8 cellular contexts compared by ENCODE assay signal in the genomic region with DNA sequence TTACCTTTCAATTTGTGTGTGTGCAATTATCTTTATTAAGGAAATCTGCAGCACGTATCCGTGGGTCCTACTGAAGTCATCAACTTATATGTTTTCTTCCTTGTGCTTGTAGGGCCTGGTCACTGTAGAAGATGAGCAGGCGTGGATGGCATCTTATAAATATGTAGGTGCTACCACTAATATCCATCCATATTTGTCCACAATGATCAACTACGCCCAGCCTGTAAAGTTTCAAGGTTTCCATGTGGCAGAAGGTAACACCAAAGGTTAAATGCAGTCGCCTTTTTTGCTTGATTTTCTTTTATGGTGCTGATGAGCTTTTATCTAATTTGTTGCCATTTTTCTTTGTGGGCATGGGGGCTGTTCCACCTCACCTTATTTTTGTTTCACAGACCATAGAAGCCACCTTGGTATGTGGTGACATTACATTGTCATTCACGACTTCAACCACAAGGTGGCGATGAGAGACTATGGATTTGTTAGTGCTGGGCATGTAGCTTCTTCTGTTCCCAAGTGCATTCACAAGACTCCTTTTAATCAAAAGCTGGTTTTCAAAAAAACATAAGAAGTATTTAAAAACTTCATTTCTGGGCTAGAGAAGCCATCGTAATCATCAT.
DNase-seq lines count a peak whose midpoint lies in the region; ATAC-seq and TF ChIP-seq lines count a peak whose summit lies in the region.

No MANE protein-coding gene starts in this region.

- H3K36me3 ChIP-seq in CD4-positive, CD25-positive, alpha-beta regulatory T cell (ENCODE audit: control insufficient read depth, insufficient read depth, low read length) = no peaks in the 10 kb centered on the region
- H3K36me3 ChIP-seq in upper lobe of left lung = peaks cover 0 to 11% (median 0%) of the 10 kb centered on the region in 4 donors

- H3K4me3 ChIP-seq in CD4-positive, CD25-positive, alpha-beta regulatory T cell (ENCODE audit: low read depth, low read length) = no peak overlapping the region
- H3K4me3 ChIP-seq in upper lobe of left lung = no peak overlapping the region

- H3K9me3 Mint-ChIP-seq in CD4-positive, CD25-positive, alpha-beta regulatory T cell = no peaks in the 10 kb centered on the region
- no peaks in the 10 kb centered on the region for H3K9me3 Mint-ChIP-seq in neural crest cell

- no peaks in the 10 kb centered on the region for H3K4me1 ChIP-seq in CD4-positive, CD25-positive, alpha-beta regulatory T cell (ENCODE audit: control insufficient read depth, insufficient read depth, low read length, poor library complexity, severe bottlenecking)
- H3K4me1 ChIP-seq in upper lobe of left lung = no peaks in the 10 kb centered on the region

- no peaks in the 10 kb centered on the region for H3K27me3 ChIP-seq in CD4-positive, CD25-positive, alpha-beta regulatory T cell (ENCODE audit: control insufficient read depth, insufficient read depth, low read length)
- H3K27me3 ChIP-seq in upper lobe of left lung = no peaks in the 10 kb centered on the region

- H3K4me1 Mint-ChIP-seq in CD4-positive, CD25-positive, alpha-beta regulatory T cell = no peaks in the 10 kb centered on the region
- no peaks in the 10 kb centered on the region for H3K4me1 Mint-ChIP-seq in neural crest cell

- H3K36me3 Mint-ChIP-seq in CD4-positive, CD25-positive, alpha-beta regulatory T cell = no peaks in the 10 kb centered on the region
- H3K36me3 Mint-ChIP-seq in neural crest cell (ENCODE audit: low read depth) = peaks cover 5% of the 10 kb centered on the region

- no peak for TF ChIP-seq POLR2A in upper lobe of left lung (IDR thresholded peaks at IDR 0.05)

- no peak overlapping the region for H3K27ac Mint-ChIP-seq in CD4-positive, CD25-positive, alpha-beta regulatory T cell
- no peak overlapping the region for H3K27ac Mint-ChIP-seq in neural crest cell (ENCODE audit: unreplicated experiment)

- H3K27ac ChIP-seq in CD4-positive, CD25-positive, alpha-beta regulatory T cell (ENCODE audit: insufficient read depth, low read length, poor library complexity, severe bottlenecking) = no peak overlapping the region
- H3K27ac ChIP-seq in upper lobe of left lung = no peak overlapping the region

- ATAC-seq in CD4-positive, CD25-positive, alpha-beta regulatory T cell (ENCODE audit: low read depth in 2 of 2) = no peak
- peak; percentile 51 for ATAC-seq in GM18867 (IDR thresholded peaks at IDR 0.05; ENCODE audit: unreplicated experiment)
- peak; percentile 75 for ATAC-seq in HG03135 (IDR thresholded peaks at IDR 0.05; ENCODE audit: unreplicated experiment)
- peak in 1 of 2 donors; percentile 88 for ATAC-seq in upper lobe of left lung (ENCODE audit: low FRiP score in 2 of 2)

- H3K9me3 ChIP-seq in CD4-positive, CD25-positive, alpha-beta regulatory T cell (ENCODE audit: control insufficient read depth in 2 of 2, low read length in 2 of 2) = no peaks in the 10 kb centered on the region
- H3K9me3 ChIP-seq in upper lobe of left lung = no peaks in the 10 kb centered on the region

- WGBS in upper lobe of left lung, 2 donors = 47 to 49% methylated on average over 8 of the region's 8 CpGs

- TF ChIP-seq EP300 in upper lobe of left lung (IDR thresholded peaks at IDR 0.05) = no peak

- DNase-seq in CD4-positive, CD25-positive, alpha-beta regulatory T cell = peak in 2 of 3 donors; percentile 15 to 54
- DNase-seq in NCI-H345 treated with DMSO at 0.1 percent for 48 hours (lab: John Stamatoyannopoulos, UW; ENCODE audit: unreplicated experiment) (peak; percentile 60), fibroblast of gingiva (ENCODE audit: low read depth) (peak; percentile 72), neural crest cell (ENCODE audit: low read depth, low spot score) (peak; percentile 70), upper lobe of left lung (peak in 1 of 2 donors; percentile 55)
- peak; percentile 47 to 55 for DNase-seq in activated CD4-positive, alpha-beta T cell treated with anti-CD3 and anti-CD28 coated beads, Interleukin-2, amount 50 U/mL, for 48 hours

- H3K4me3 Mint-ChIP-seq in CD4-positive, CD25-positive, alpha-beta regulatory T cell = no peak overlapping the region
- H3K4me3 Mint-ChIP-seq in neural crest cell = no peak overlapping the region

- peak; percentile 91 for TF ChIP-seq CTCF in neural crest cell (conservative IDR thresholded peaks at IDR 0.05)
- peak; percentile 66 to 82 (median 80) for TF ChIP-seq CTCF in upper lobe of left lung (IDR thresholded peaks at IDR 0.05)

- H3K27me3 Mint-ChIP-seq in CD4-positive, CD25-positive, alpha-beta regulatory T cell = no peaks in the 10 kb centered on the region
- no peaks in the 10 kb centered on the region for H3K27me3 Mint-ChIP-seq in neural crest cell (ENCODE audit: low read depth)

Comparison
In these comparisons a context has a peak if more than half of its experiments do, and no peak if none do; other contexts are left out.
1. ATAC-seq: peak in GM18867 (single experiment) and HG03135 (single experiment); none in CD4-positive, CD25-positive, alpha-beta regulatory T cell (0 of 2).